In genomic region chr9:124600407-124600806, GRCh38 we compare ENCODE assay signal across 13 cellular contexts.
DNase-seq lines count a peak whose midpoint lies in the region; ATAC-seq and TF ChIP-seq lines count a peak whose summit lies in the region.
"Had no signal": no experiment of that assay in that cellular context is flagged by ENCODE, and none has a peak within 500 bp of the region (broad histone marks: within the 10 kb centered on the region; RNA-seq: fewer than 3 reads in every experiment).

No MANE protein-coding gene starts in this region.

- peak overlapping the region; percentile 29 for H3K27ac Mint-ChIP-seq in progenitor cell of endocrine pancreas
- no peak overlapping the region for H3K27ac Mint-ChIP-seq in stimulated activated effector memory CD8-positive, alpha-beta T cell treated with anti-CD3 and anti-CD28 coated beads, Interleukin-12 subunit alpha, Interleukin-12 subunit beta, amount 100 ng/mL, for 72 hours
- H3K27ac Mint-ChIP-seq: CD4-positive, alpha-beta memory T cell had no signal

- H3K4me3 Mint-ChIP-seq in progenitor cell of endocrine pancreas (ENCODE audit: low read depth) = no peak overlapping the region
- H3K4me3 Mint-ChIP-seq in stimulated activated effector memory CD8-positive, alpha-beta T cell treated with anti-CD3 and anti-CD28 coated beads, Interleukin-12 subunit alpha, Interleukin-12 subunit beta, amount 100 ng/mL, for 72 hours = no peak overlapping the region
- H3K4me3 Mint-ChIP-seq: CD4-positive, alpha-beta memory T cell had no signal

- H3K27me3 Mint-ChIP-seq in progenitor cell of endocrine pancreas = no peaks in the 10 kb centered on the region

- H3K9me3 Mint-ChIP-seq in progenitor cell of endocrine pancreas (ENCODE audit: low read depth) = peaks cover 7% of the 10 kb centered on the region
- no peaks in the 10 kb centered on the region for H3K9me3 Mint-ChIP-seq in stimulated activated effector memory CD8-positive, alpha-beta T cell treated with anti-CD3 and anti-CD28 coated beads, Interleukin-12 subunit alpha, Interleukin-12 subunit beta, amount 100 ng/mL, for 72 hours
- H3K9me3 Mint-ChIP-seq: CD4-positive, alpha-beta memory T cell had no signal

- H3K4me1 Mint-ChIP-seq in progenitor cell of endocrine pancreas (ENCODE audit: low read depth) = peaks cover 52% of the 10 kb centered on the region
- no peaks in the 10 kb centered on the region for H3K4me1 Mint-ChIP-seq in stimulated activated effector memory CD8-positive, alpha-beta T cell treated with anti-CD3 and anti-CD28 coated beads, Interleukin-12 subunit alpha, Interleukin-12 subunit beta, amount 100 ng/mL, for 72 hours
- H3K4me1 Mint-ChIP-seq: CD4-positive, alpha-beta memory T cell had no signal

- TF ChIP-seq CTCF in progenitor cell of endocrine pancreas (IDR thresholded peaks at IDR 0.05; ENCODE audit: unreplicated experiment) = no peak

- ATAC-seq in left colon (peak; percentile 55), HG03039 (IDR thresholded peaks at IDR 0.05; ENCODE audit: unreplicated experiment) (no peak)
- ATAC-seq in stimulated activated effector memory CD8-positive, alpha-beta T cell treated with anti-CD3 and anti-CD28 coated beads, Interleukin-12 subunit alpha, Interleukin-12 subunit beta, amount 100 ng/mL, for 72 hours = no peak

- intact Hi-C loops in left colon (cut with DNase I, micrococcal nuclease) = no loop called here

- peaks cover 15% of the 10 kb centered on the region for H3K36me3 Mint-ChIP-seq in progenitor cell of endocrine pancreas (ENCODE audit: insufficient read depth)
- H3K36me3 Mint-ChIP-seq in stimulated activated effector memory CD8-positive, alpha-beta T cell treated with anti-CD3 and anti-CD28 coated beads, Interleukin-12 subunit alpha, Interleukin-12 subunit beta, amount 100 ng/mL, for 72 hours = no peaks in the 10 kb centered on the region
- H3K36me3 Mint-ChIP-seq: CD4-positive, alpha-beta memory T cell had no signal

- DNase-seq in HCEC 1CT (peak; percentile 24), left colon (no peak), progenitor cell of endocrine pancreas (ENCODE audit: low spot score, unreplicated experiment) (no peak)
- no peak for DNase-seq in activated T-cell treated with anti-CD3 and anti-CD28 coated beads, Interleukin-2, amount 50 U/mL, for 48 hours
- DNase-seq in stimulated activated effector memory CD8-positive, alpha-beta T cell treated with anti-CD3 and anti-CD28 coated beads, Interleukin-12 subunit alpha, Interleukin-12 subunit beta, amount 100 ng/mL, for 72 hours (ENCODE audit: low spot score in 2 of 2) = no peak
- DNase-seq: C1 segment of cervical spinal cord; Calu3; CD4-positive, alpha-beta memory T cell; COR-L47; DMS53; DMS79 treated with DMSO at 0.1 percent for 48 hours; GF-D8 had no signal
